12 cellular contexts compared by ENCODE assay signal in the genomic region with DNA sequence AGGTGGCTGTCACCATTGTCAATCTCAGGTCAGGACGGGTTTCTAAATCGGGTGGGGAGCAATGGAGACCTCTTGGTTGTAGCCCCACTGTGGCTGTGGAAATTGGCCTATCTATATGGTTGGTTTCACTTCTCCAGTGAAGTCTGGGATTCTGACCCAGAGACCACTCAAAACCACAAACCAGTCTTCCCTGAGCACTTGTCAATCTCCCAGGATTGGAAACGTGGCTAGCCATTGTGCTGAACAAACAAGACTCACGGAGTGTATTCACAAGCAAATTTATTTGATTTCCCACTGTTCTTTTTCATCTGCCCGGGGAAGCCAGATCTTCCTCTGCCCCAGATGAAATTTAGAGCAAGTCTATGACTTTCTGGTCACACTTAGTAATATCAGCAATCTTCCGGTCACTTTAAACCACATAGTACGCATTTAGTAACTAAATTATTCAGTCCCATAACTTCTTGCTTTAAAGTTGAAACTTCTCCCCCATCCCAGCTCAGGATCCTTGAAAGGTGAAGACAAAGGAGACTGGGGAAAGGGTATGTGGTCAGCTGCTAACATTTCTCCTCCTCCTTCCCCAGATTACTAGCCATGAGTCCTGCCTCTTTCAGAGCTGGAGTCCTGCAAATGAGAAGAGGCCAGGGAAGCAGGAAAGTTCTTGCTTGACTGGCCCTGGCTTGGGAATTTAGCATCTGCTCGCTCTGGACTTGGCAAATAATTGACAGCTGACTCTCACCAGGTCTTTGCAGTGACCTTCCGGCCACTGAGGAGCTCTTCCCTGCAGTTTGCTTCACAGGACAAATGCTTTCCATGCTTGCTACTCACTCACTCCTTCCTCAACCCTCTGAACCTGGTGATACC.
DNase-seq lines count a peak whose midpoint lies in the region; ATAC-seq, FAIRE-seq and TF ChIP-seq lines count a peak whose summit lies in the region.
"Had no signal": no experiment of that assay in that cellular context is flagged by ENCODE, and none has a peak within 500 bp of the region (broad histone marks: within the 10 kb centered on the region; RNA-seq: fewer than 3 reads in every experiment).

No MANE protein-coding gene starts in this region.

- H3K27me3 ChIP-seq in CD4-positive, CD25-positive, alpha-beta regulatory T cell (ENCODE audit: control insufficient read depth, insufficient read depth, low read length) = no peaks in the 10 kb centered on the region

- TF ChIP-seq CTCF in activated B cell treated with CpG ODN at 0.5 μM for 24 hours (IDR thresholded peaks at IDR 0.05) = no peak

- intact Hi-C loops in activated B cell treated with CpG ODN at 0.5 μM for 24 hours (cut with micrococcal nuclease) = loop anchor here (5.0 kb wide), 2 partner anchors 77 to 238 kb away; a partner anchor contains a TSS

- peak overlapping the region in 2 of 4 donors; percentile 11 to 72 for H3K4me3 Mint-ChIP-seq in CD4-positive, CD25-positive, alpha-beta regulatory T cell
- H3K4me3 Mint-ChIP-seq in activated B cell treated with CpG ODN at 0.5 μM for 24 hours = peak overlapping the region; percentile 16
- H3K4me3 Mint-ChIP-seq in naive B cell = peak overlapping the region in 5 of 8 donors; percentile 3 to 74 (median 62)
- peak overlapping the region in 1 of 5 donors; percentile 5 for H3K4me3 Mint-ChIP-seq in immature natural killer cell

- POLR2A ChIA-PET in activated B cell treated with CpG ODN at 0.5 μM for 24 hours (lab: Charles Lee) = interaction anchor here (0.8 to 7.5 kb wide), 10 partner anchors 17 to 188 kb away, joined by 3 to 95 read pairs (median 4); a partner anchor contains a TSS

- peaks cover 17% of the 10 kb centered on the region for H3K4me1 ChIP-seq in CD4-positive, CD25-positive, alpha-beta regulatory T cell (ENCODE audit: control insufficient read depth, insufficient read depth, low read length, poor library complexity, severe bottlenecking)

- no peaks in the 10 kb centered on the region for H3K36me3 Mint-ChIP-seq in CD4-positive, CD25-positive, alpha-beta regulatory T cell
- H3K36me3 Mint-ChIP-seq in activated B cell treated with CpG ODN at 0.5 μM for 24 hours (ENCODE audit: low read depth) = no peaks in the 10 kb centered on the region
- peaks cover 0 to 6% of the 10 kb centered on the region in 2 donors for H3K36me3 Mint-ChIP-seq in naive B cell
- peaks cover 0 to 7% (median 0%) of the 10 kb centered on the region in 3 donors for H3K36me3 Mint-ChIP-seq in immature natural killer cell

- peak overlapping the region in 2 of 3 donors; percentile 24 to 83 for H3K27ac Mint-ChIP-seq in CD4-positive, CD25-positive, alpha-beta regulatory T cell
- peak overlapping the region; percentile 53 for H3K27ac Mint-ChIP-seq in activated B cell treated with CpG ODN at 0.5 μM for 24 hours
- peak overlapping the region in 4 of 6 donors; percentile 12 to 57 (median 28) for H3K27ac Mint-ChIP-seq in naive B cell
- H3K27ac Mint-ChIP-seq in immature natural killer cell = peak overlapping the region in 1 of 6 donors; percentile 13

- no peak for ATAC-seq in CD4-positive, CD25-positive, alpha-beta regulatory T cell (ENCODE audit: low read depth in 2 of 2)
- ATAC-seq in activated B cell treated with CpG ODN at 0.5 μM for 24 hours (ENCODE audit: low read depth) (no peak), naive B cell (ENCODE audit: low read depth in 2 of 2) (no peak), HG02938 (IDR thresholded peaks at IDR 0.05; ENCODE audit: unreplicated experiment) (no peak)

- no peaks in the 10 kb centered on the region for H3K9me3 ChIP-seq in CD4-positive, CD25-positive, alpha-beta regulatory T cell (ENCODE audit: control insufficient read depth in 2 of 2, low read length in 2 of 2)

- peak; percentile 72 for FAIRE-seq in GM18507 (lab: Jason Lieb, UNC)
- FAIRE-seq: endothelial cell of umbilical vein had no signal

- H3K36me3 ChIP-seq in CD4-positive, CD25-positive, alpha-beta regulatory T cell (ENCODE audit: control insufficient read depth, insufficient read depth, low read length) = no peaks in the 10 kb centered on the region

- DNase-seq in CD4-positive, CD25-positive, alpha-beta regulatory T cell = no peak
- no peak for DNase-seq in GM18507 (ENCODE audit: extremely low spot score, insufficient read length, low read depth)
- DNase-seq in activated B cell treated with CpG ODN at 0.5 μM for 24 hours = no peak
- no peak for DNase-seq in naive B cell
- no peak for DNase-seq in immature natural killer cell
- no peak for DNase-seq in NCI-H69 (lab: John Stamatoyannopoulos, UW)
- DNase-seq in iPS-NIHi11 (ENCODE audit: low spot score) = no peak
- DNase-seq: DMS 273 treated with DMSO at 0.1 percent for 48 hours; NK-92 treated with Interleukin-12 subunit alpha and Interleukin-12 subunit beta, amount 100 ng/mL, for 24 hours had no signal

- H3K9me3 Mint-ChIP-seq in CD4-positive, CD25-positive, alpha-beta regulatory T cell = no peaks in the 10 kb centered on the region
- H3K9me3 Mint-ChIP-seq in activated B cell treated with CpG ODN at 0.5 μM for 24 hours (no peaks in the 10 kb centered on the region), naive B cell (peaks cover 0 to 3% (median 0%) of the 10 kb centered on the region in 7 donors), immature natural killer cell (no peaks in the 10 kb centered on the region)

- no peak overlapping the region for H3K4me3 ChIP-seq in CD4-positive, CD25-positive, alpha-beta regulatory T cell (ENCODE audit: low read depth, low read length)
- H3K4me3 ChIP-seq: smooth muscle cell had no signal

- peaks cover 3 to 41% (median 29%) of the 10 kb centered on the region in 4 donors for H3K4me1 Mint-ChIP-seq in CD4-positive, CD25-positive, alpha-beta regulatory T cell
- H3K4me1 Mint-ChIP-seq in activated B cell treated with CpG ODN at 0.5 μM for 24 hours = peaks cover 91% of the 10 kb centered on the region
- H3K4me1 Mint-ChIP-seq in naive B cell = peaks cover 71 to 85% (median 83%) of the 10 kb centered on the region in 3 donors
- H3K4me1 Mint-ChIP-seq in immature natural killer cell = peaks cover 19 to 32% of the 10 kb centered on the region in 2 donors

- H3K27me3 Mint-ChIP-seq in CD4-positive, CD25-positive, alpha-beta regulatory T cell = no peaks in the 10 kb centered on the region
- H3K27me3 Mint-ChIP-seq in activated B cell treated with CpG ODN at 0.5 μM for 24 hours (no peaks in the 10 kb centered on the region), naive B cell (no peaks in the 10 kb centered on the region), immature natural killer cell (ENCODE audit: low read depth in 3 of 3) (peaks cover 0 to 6% (median 0%) of the 10 kb centered on the region in 3 donors)

- CTCF ChIA-PET in activated B cell treated with CpG ODN at 0.5 μM for 24 hours (lab: Charles Lee) = interaction anchor here (0.5 to 7.9 kb wide), 11 partner anchors 17 to 599 kb away, joined by 3 to 46 read pairs (median 5); a partner anchor contains a TSS

- no peak overlapping the region for H3K27ac ChIP-seq in CD4-positive, CD25-positive, alpha-beta regulatory T cell (ENCODE audit: insufficient read depth, low read length, poor library complexity, severe bottlenecking)
